In genomic region chr1:153355445-153356071, GRCh38 we compare ENCODE assay signal across 8 cellular contexts. TPM values are rescaled to one million over a fixed set of nuclear protein-coding genes. Genes with fewer than 3 reads are reported as not detected.
A peak's percentile ranks its signal among the peaks of the same experiment; 100 is the strongest.
DNase-seq lines count a peak whose midpoint lies in the region; ATAC-seq, FAIRE-seq and TF ChIP-seq lines count a peak whose summit lies in the region.

No MANE protein-coding gene starts in this region.

- H3K4me3 ChIP-seq in H1 (ENCODE audit: extremely low read depth in 1 of 4, insufficient read depth in 2 of 4, low read depth in 3 of 4, low read length in 4 of 4), result no peak overlapping the region

- no peak overlapping the region for H4K5ac ChIP-seq in H1 (ENCODE audit: insufficient read length, low read depth, low read length)

- H4K8ac ChIP-seq in H1 (ENCODE audit: extremely low read depth, insufficient read depth, low read length), result no peak overlapping the region

- no peak overlapping the region for H3K4ac ChIP-seq in H1 (replicated peaks; ENCODE audit: insufficient read length, low read depth, low read length)

- H3K27me3 ChIP-seq in H1 (replicated peaks in 1 of 4; ENCODE audit: control insufficient read depth in 3 of 4, extremely low read depth in 1 of 4, insufficient read depth in 3 of 4, low read length in 3 of 4), result no peaks in the 10 kb centered on the region

- H3K9me3 ChIP-seq in H1 (ENCODE audit: insufficient read depth in 2 of 2, low read depth in 1 of 2, low read length in 1 of 2), result no peaks in the 10 kb centered on the region

- TF ChIP-seq RAD21 in H1 (IDR thresholded peaks at IDR 0.05 in 1 of 2, conservative IDR thresholded peaks at IDR 0.05 in 1 of 2; ENCODE audit: low read depth in 2 of 2, low read length in 2 of 2), result peak; percentile 90 to 92

- FAIRE-seq in GM12891 (lab: Jason Lieb, UNC) (peak; percentile 92), H1 (lab: Jason Lieb, UNC) (no peak)

- no peak overlapping the region for H3K9ac ChIP-seq in H1 (replicated peaks in 1 of 4; ENCODE audit: extremely low read depth in 1 of 4, low read depth in 3 of 4, low read length in 3 of 4)

- H3K36me3 ChIP-seq in H1 (ENCODE audit: control insufficient read depth in 2 of 4, insufficient read depth in 4 of 4, low read length in 3 of 4), result no peaks in the 10 kb centered on the region

- no peaks in the 10 kb centered on the region for H3K79me2 ChIP-seq in H1 (ENCODE audit: control insufficient read depth in 1 of 2, insufficient read depth in 2 of 2, low read length in 2 of 2)

- H3K79me1 ChIP-seq in H1 (ENCODE audit: low read depth, low read length), result no peaks in the 10 kb centered on the region

- H3K27ac ChIP-seq in H1 (ENCODE audit: low read depth, low read length), result no peak overlapping the region

- POLR2A ChIA-PET in H1 (lab: Charles Lee; ENCODE audit: partially characterized antibody), result interaction anchor here (0.6 to 1.0 kb wide), 3 partner anchors 67 to 306 kb away, joined by 3 to 4 read pairs (median 3); no protein-coding TSS in a partner anchor

- H3K23ac ChIP-seq in H1 (ENCODE audit: insufficient read length), result no peak overlapping the region

- H3K14ac ChIP-seq in H1 (ENCODE audit: insufficient read length), result no peak overlapping the region

- ATAC-seq in GM18861 (IDR thresholded peaks at IDR 0.05; ENCODE audit: unreplicated experiment), result no peak

- no peak overlapping the region for H2BK12ac ChIP-seq in H1 (ENCODE audit: low read depth, low read length)

- no peak overlapping the region for H2BK15ac ChIP-seq in H1 (ENCODE audit: low read length)

- no peak overlapping the region for H2BK120ac ChIP-seq in H1 (replicated peaks; ENCODE audit: low read depth, low read length)

- no peak overlapping the region for H3K56ac ChIP-seq in H1 (replicated peaks; ENCODE audit: insufficient read length, low read depth, low read length)

- H3K4me2 ChIP-seq in H1 (ENCODE audit: insufficient read depth in 1 of 2, low read depth in 2 of 2, low read length in 2 of 2), result no peak overlapping the region

- TF ChIP-seq EP300 in H1 (IDR thresholded peaks at IDR 0.05; ENCODE audit: borderline replicate concordance in 1 of 2, low read depth in 2 of 2, low read length in 2 of 2), result no peak

- CTCF ChIA-PET in H1 (lab: Charles Lee; ENCODE audit: partially characterized antibody), result interaction anchor here (0.6 to 8.5 kb wide), 57 partner anchors 9 to 525 kb away, joined by 3 to 360 read pairs (median 4); partner anchors contain the start of genes PGLYRP3, S100A1, S100A13 and S100A4

- H2AFZ ChIP-seq in H1 (ENCODE audit: low read length), result no peak overlapping the region

- no peak overlapping the region for H2BK5ac ChIP-seq in H1 (ENCODE audit: low read depth, low read length)

- H4K91ac ChIP-seq in H1 (replicated peaks; ENCODE audit: insufficient read length, low read length), result no peak overlapping the region

- TF ChIP-seq POLR2A in GM12891 (IDR thresholded peaks at IDR 0.05; ENCODE audit: low read depth, low read length), result no peak
- no peak for TF ChIP-seq POLR2A in H1 (IDR thresholded peaks at IDR 0.05; ENCODE audit: control extremely low read depth in 1 of 2, low read depth in 2 of 2, low read length in 2 of 2)

- WGBS in H1 (ENCODE audit: extremely low coverage in 1 of 2, insufficient coverage in 1 of 2, insufficient read length in 1 of 2, insufficient replicate concordance in 2 of 2, low coverage in 1 of 2, low lambda C conversion rate in 2 of 2, missing lambda C conversion rate in 1 of 2), 2 experiments, result 52% methylated on average over 10 of the region's 10 CpGs; no CpG with 5 or more reads in 1 of the 2 experiments

- H4K20me1 ChIP-seq in H1 (replicated peaks in 1 of 2; ENCODE audit: control insufficient read depth in 1 of 2, insufficient read depth in 2 of 2, low read length in 2 of 2), result no peaks in the 10 kb centered on the region

- peak; percentile 85 to 94 (median 93) for TF ChIP-seq CTCF in H1 (IDR thresholded peaks at IDR 0.05; ENCODE audit: control extremely low read depth in 1 of 3, insufficient read depth in 1 of 3, low read depth in 1 of 3, low read length in 3 of 3)

- H3K4me1 ChIP-seq in H1 (replicated peaks in 1 of 4; ENCODE audit: control insufficient read depth in 3 of 4, insufficient read depth in 4 of 4, low read length in 3 of 4), result no peaks in the 10 kb centered on the region; a peak in 1 of 7 replicates

- no peak overlapping the region for H2AK5ac ChIP-seq in H1 (ENCODE audit: low read depth, low read length)

- no peak overlapping the region for H3K18ac ChIP-seq in H1 (ENCODE audit: extremely low read depth, low read length)

- H3K23me2 ChIP-seq in H1 (ENCODE audit: low read depth, low read length), result no peaks in the 10 kb centered on the region

- H2BK20ac ChIP-seq in H1 (ENCODE audit: low read length), result no peak overlapping the region

- DNase-seq in AG08395 (ENCODE audit: low spot score) (peak; percentile 54), GM12891 (ENCODE audit: insufficient read length, low spot score) (peak; percentile 50), NCI-H146 treated with DMSO at 0.1 percent for 48 hours (lab: John Stamatoyannopoulos, UW; ENCODE audit: unreplicated experiment) (peak; percentile 31), T1000 (lab: John Stamatoyannopoulos, UW) (peak; percentile 10), H1 (ENCODE audit: low read depth in 1 of 2, low spot score in 2 of 2) (peak; percentile 49 to 67), myocyte (ENCODE audit: low read depth) (peak; percentile 6), retina (no peak)

TF ChIP-seq in GM12891, 5 proteins besides CTCF, POLR2A, EP300 and RAD21 (continues in another document):
- TF ChIP-seq POLR2AphosphoS5 (IDR thresholded peaks at IDR 0.05; ENCODE audit: low read depth, low read length), result no peak

RNA-seq across cellular contexts. Expression of gene S100A9, which starts 2.1 kb away (rescaled TPM):
- not detected for polyA plus RNA-seq in GM12891 (2012; ENCODE audit: low read depth, missing spikeins)
- not detected in 2 replicates for total RNA-seq in H1 (2021; fragmentation: NEBNext Ultra II Directional; extraction: Animal tissue kit (Norgen Biotek cat#: 25700))
- not detected in 2 replicates for polyA plus RNA-seq in H1 (2011; rRNA removed)
- polyA plus RNA-seq in H1 (2011; cell fraction: cytosol; rRNA removed), result not detected
- polyA plus RNA-seq in H1 (2011; cell fraction: nucleus; rRNA removed), result not detected
- not detected in 4 replicates for polyA plus RNA-seq in H1 (2012, experiment 1 of 2)
- not detected for polyA plus RNA-seq in H1 (2012, experiment 2 of 2)
- polyA plus RNA-seq in H1 (2013, experiment 1 of 2), result not detected
- not detected for polyA plus RNA-seq in H1 (2013, experiment 2 of 2)
- not detected in 2 replicates for polyA minus RNA-seq in H1 (2011; rRNA and poly(A)+ RNA removed)
- polyA minus RNA-seq in H1 (2011; cell fraction: cytosol; rRNA and poly(A)+ RNA removed), result not detected
- not detected for polyA minus RNA-seq in H1 (2011; cell fraction: nucleus; rRNA and poly(A)+ RNA removed)
- total RNA-seq in myocyte, result not detected in 2 replicates
- polyA plus RNA-seq in myocyte (2012), result not detected

RNA-seq across cellular contexts. Expression of gene PGLYRP4, which starts 6.9 kb away (rescaled TPM):
- 1.1 TPM for polyA plus RNA-seq in GM12891 (2012; ENCODE audit: low read depth, missing spikeins)
- total RNA-seq in H1 (2021; fragmentation: NEBNext Ultra II Directional; extraction: Animal tissue kit (Norgen Biotek cat#: 25700)), result not detected in 2 replicates
- polyA plus RNA-seq in H1 (2011; rRNA removed), result not detected in 2 replicates
- not detected for polyA plus RNA-seq in H1 (2011; cell fraction: cytosol; rRNA removed)
- not detected for polyA plus RNA-seq in H1 (2011; cell fraction: nucleus; rRNA removed)
- polyA plus RNA-seq in H1 (2012, experiment 1 of 2), result not detected in 4 replicates
- not detected for polyA plus RNA-seq in H1 (2012, experiment 2 of 2)
- not detected for polyA plus RNA-seq in H1 (2013, experiment 1 of 2)
- polyA plus RNA-seq in H1 (2013, experiment 2 of 2), result not detected
- polyA minus RNA-seq in H1 (2011; rRNA and poly(A)+ RNA removed), result not detected in 2 replicates
- not detected for polyA minus RNA-seq in H1 (2011; cell fraction: cytosol; rRNA and poly(A)+ RNA removed)
- not detected for polyA minus RNA-seq in H1 (2011; cell fraction: nucleus; rRNA and poly(A)+ RNA removed)
- total RNA-seq in myocyte, result not detected in 2 replicates
- polyA plus RNA-seq in myocyte (2012), result not detected

RNA-seq across cellular contexts. Expression of gene S100A12, which starts 19.9 kb away (rescaled TPM):
- not detected for polyA plus RNA-seq in GM12891 (2012; ENCODE audit: low read depth, missing spikeins)
- total RNA-seq in H1 (2021; fragmentation: NEBNext Ultra II Directional; extraction: Animal tissue kit (Norgen Biotek cat#: 25700)), result not detected in 2 replicates
- not detected in 2 replicates for polyA plus RNA-seq in H1 (2011; rRNA removed)
- polyA plus RNA-seq in H1 (2011; cell fraction: cytosol; rRNA removed), result not detected
- polyA plus RNA-seq in H1 (2011; cell fraction: nucleus; rRNA removed), result not detected
- polyA plus RNA-seq in H1 (2012, experiment 1 of 2), result not detected in 4 replicates
- not detected for polyA plus RNA-seq in H1 (2012, experiment 2 of 2)
- not detected for polyA plus RNA-seq in H1 (2013, experiment 1 of 2)
- polyA plus RNA-seq in H1 (2013, experiment 2 of 2), result not detected
- not detected in 2 replicates for polyA minus RNA-seq in H1 (2011; rRNA and poly(A)+ RNA removed)
- not detected for polyA minus RNA-seq in H1 (2011; cell fraction: cytosol; rRNA and poly(A)+ RNA removed)
- polyA minus RNA-seq in H1 (2011; cell fraction: nucleus; rRNA and poly(A)+ RNA removed), result not detected
- total RNA-seq in myocyte, result not detected in 2 replicates
- polyA plus RNA-seq in myocyte (2012), result not detected

RNA-seq across cellular contexts. Expression of gene S100A8, which starts 35.3 kb away (rescaled TPM):
- polyA plus RNA-seq in GM12891 (2012; ENCODE audit: low read depth, missing spikeins), result not detected
- total RNA-seq in H1 (2021; fragmentation: NEBNext Ultra II Directional; extraction: Animal tissue kit (Norgen Biotek cat#: 25700)), result not detected in 2 replicates
- not detected in 2 replicates for polyA plus RNA-seq in H1 (2011; rRNA removed)
- not detected for polyA plus RNA-seq in H1 (2011; cell fraction: cytosol; rRNA removed)
- not detected for polyA plus RNA-seq in H1 (2011; cell fraction: nucleus; rRNA removed)
- not detected in 4 replicates for polyA plus RNA-seq in H1 (2012, experiment 1 of 2)
- polyA plus RNA-seq in H1 (2012, experiment 2 of 2), result not detected
- polyA plus RNA-seq in H1 (2013, experiment 1 of 2), result not detected
- not detected for polyA plus RNA-seq in H1 (2013, experiment 2 of 2)
- not detected in 2 replicates for polyA minus RNA-seq in H1 (2011; rRNA and poly(A)+ RNA removed)
- polyA minus RNA-seq in H1 (2011; cell fraction: cytosol; rRNA and poly(A)+ RNA removed), result not detected
- polyA minus RNA-seq in H1 (2011; cell fraction: nucleus; rRNA and poly(A)+ RNA removed), result not detected
- not detected in 2 replicates for total RNA-seq in myocyte
- polyA plus RNA-seq in myocyte (2012), result not detected

RNA-seq across cellular contexts. Expression of gene PGLYRP3, which starts 42.8 kb away (rescaled TPM):
- 0.27 TPM for polyA plus RNA-seq in GM12891 (2012; ENCODE audit: low read depth, missing spikeins)
- total RNA-seq in H1 (2021; fragmentation: NEBNext Ultra II Directional; extraction: Animal tissue kit (Norgen Biotek cat#: 25700)), result not detected in 2 replicates
- not detected in 2 replicates for polyA plus RNA-seq in H1 (2011; rRNA removed)
- not detected for polyA plus RNA-seq in H1 (2011; cell fraction: cytosol; rRNA removed)
- polyA plus RNA-seq in H1 (2011; cell fraction: nucleus; rRNA removed), result not detected
- polyA plus RNA-seq in H1 (2012, experiment 1 of 2), result not detected in 4 replicates
- polyA plus RNA-seq in H1 (2012, experiment 2 of 2), result not detected
- not detected for polyA plus RNA-seq in H1 (2013, experiment 1 of 2)
- polyA plus RNA-seq in H1 (2013, experiment 2 of 2), result not detected
- polyA minus RNA-seq in H1 (2011; rRNA and poly(A)+ RNA removed), result not detected in 2 replicates
- polyA minus RNA-seq in H1 (2011; cell fraction: cytosol; rRNA and poly(A)+ RNA removed), result not detected
- polyA minus RNA-seq in H1 (2011; cell fraction: nucleus; rRNA and poly(A)+ RNA removed), result not detected
- total RNA-seq in myocyte, result not detected in 2 replicates
- not detected for polyA plus RNA-seq in myocyte (2012)
